Comparison of ENCODE assay signal across 14 cellular contexts in the genomic region with DNA sequence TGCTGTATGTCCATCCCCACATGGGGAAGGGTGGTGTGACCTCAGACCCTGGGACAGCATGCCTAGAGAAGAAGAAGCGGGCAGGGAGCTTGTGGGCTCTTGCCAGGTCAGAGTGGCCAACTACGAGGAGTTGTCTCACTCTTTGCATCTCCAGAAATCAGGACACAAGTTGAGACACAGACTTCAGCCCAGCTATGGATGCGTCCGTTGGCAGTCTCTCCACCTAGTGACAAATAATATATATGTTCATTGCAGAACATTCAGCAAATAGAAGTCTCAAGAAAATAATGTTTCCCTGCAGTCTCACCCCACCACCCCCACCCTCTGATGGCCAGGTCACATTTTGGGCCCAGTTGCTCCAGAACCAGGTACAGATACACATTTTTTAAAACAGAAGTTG.
"Had no signal": no experiment of that assay in that cellular context is flagged by ENCODE, and none has a peak within 500 bp of the region (broad histone marks: within the 10 kb centered on the region; RNA-seq: fewer than 3 reads in every experiment).

No MANE protein-coding gene starts in this region.

- H3K4me3 Mint-ChIP-seq: activated CD4-positive, alpha-beta T cell treated with anti-CD3 and anti-CD28 coated beads, Interleukin-2, amount 10 ng/mL, durations not matched to agents 24 days and 14 days; activated naive CD4-positive, alpha-beta T cell treated with anti-CD3 and anti-CD28 coated beads for 36 hours; central memory CD8-positive, alpha-beta T cell; endodermal cell; neural progenitor cell; T-helper 17 cell; WTC11 had no signal

- H3K4me2 ChIP-seq: neural progenitor cell had no signal

- H3K9me3 Mint-ChIP-seq: activated CD4-positive, alpha-beta T cell treated with anti-CD3 and anti-CD28 coated beads, Interleukin-2, amount 10 ng/mL, durations not matched to agents 24 days and 14 days; activated naive CD4-positive, alpha-beta T cell treated with anti-CD3 and anti-CD28 coated beads for 36 hours; central memory CD8-positive, alpha-beta T cell; endodermal cell; neural progenitor cell; WTC11 had no signal

- H3K36me3 Mint-ChIP-seq: WTC11 had no signal

- H3K4me1 Mint-ChIP-seq: endodermal cell had no signal

- DNase-seq: activated CD4-positive, alpha-beta T cell treated with anti-CD3 and anti-CD28 coated beads, Interleukin-2, amount 10 ng/mL, durations not matched to agents 24 days and 14 days; activated naive CD4-positive, alpha-beta T cell treated with anti-CD3 and anti-CD28 coated beads for 36 hours; adrenal gland; dermis blood vessel endothelial cell; endodermal cell; erythroblast; left cardiac atrium; small intestine; T-helper 17 cell had no signal

- H3K9ac ChIP-seq: neural progenitor cell, parathyroid adenoma had no signal

- H3K27me3 Mint-ChIP-seq: activated CD4-positive, alpha-beta T cell treated with anti-CD3 and anti-CD28 coated beads, Interleukin-2, amount 10 ng/mL, durations not matched to agents 24 days and 14 days; central memory CD8-positive, alpha-beta T cell; T-helper 17 cell had no signal

- H2AFZ ChIP-seq: neural progenitor cell, parathyroid adenoma had no signal

- H3K4me1 ChIP-seq: parathyroid adenoma had no signal

- H3K36me3 ChIP-seq: adrenal gland, neural progenitor cell had no signal

- H3K27me3 ChIP-seq: adrenal gland, neural progenitor cell, tibial nerve had no signal

- H3K27ac ChIP-seq: neural progenitor cell, parathyroid adenoma, tibial nerve had no signal

- H3K9me3 ChIP-seq: adrenal gland, tibial nerve had no signal

- ATAC-seq: left cardiac atrium, T-helper 17 cell, WTC11 had no signal

- H3K4me3 ChIP-seq: adrenal gland, neural progenitor cell, tibial nerve had no signal

- H3K27ac Mint-ChIP-seq: activated CD4-positive, alpha-beta T cell treated with anti-CD3 and anti-CD28 coated beads, Interleukin-2, amount 10 ng/mL, durations not matched to agents 24 days and 14 days; activated naive CD4-positive, alpha-beta T cell treated with anti-CD3 and anti-CD28 coated beads for 36 hours; endodermal cell; T-helper 17 cell had no signal
